Comparison of ENCODE assay signal across 11 cellular contexts in genomic region chr21:38380391-38381137, GRCh38.
DNase-seq lines count a peak whose midpoint lies in the region; ATAC-seq and TF ChIP-seq lines count a peak whose summit lies in the region.
"Had no signal": no experiment of that assay in that cellular context is flagged by ENCODE, and none has a peak within 500 bp of the region (broad histone marks: within the 10 kb centered on the region; RNA-seq: fewer than 3 reads in every experiment).

No MANE protein-coding gene starts in this region.

- H3K4me3 Mint-ChIP-seq in activated T-helper 1 cell treated with anti-CD3 and anti-CD28 coated beads, Interleukin-12 subunit alpha, Interleukin-12 subunit beta, Interleukin-2, Interleukin-4 antibody, amounts not matched to agents 30 ng/mL and 10 ng/mL and 1 ng/mL, durations not matched to agents 14 hours and 24 hours and 36 hours = no peak overlapping the region
- H3K4me3 Mint-ChIP-seq: activated T-helper 17 cell treated with anti-CD3 and anti-CD28 coated beads, Interleukin-2, amount 50 U/mL, for 72 hours had no signal

- CTCF ChIA-PET in SK-N-SH (lab: Yijun Ruan, JAX) = interaction anchor here (0.9 to 1.4 kb wide), 7 partner anchors 9 to 91 kb away, joined by 3 to 4 read pairs (median 3); no protein-coding TSS in a partner anchor

- H2AFZ ChIP-seq in SK-N-SH (ENCODE audit: low read depth) = no peak overlapping the region

- H3K27me3 Mint-ChIP-seq in activated T-helper 1 cell treated with anti-CD3 and anti-CD28 coated beads, Interleukin-12 subunit alpha, Interleukin-12 subunit beta, Interleukin-2, Interleukin-4 antibody, amounts not matched to agents 30 ng/mL and 10 ng/mL and 1 ng/mL, durations not matched to agents 14 hours and 24 hours and 36 hours (ENCODE audit: insufficient read depth) = peaks cover 10% of the 10 kb centered on the region

- 0 out of 4 replicates have a peak, but pooled peaks of 1 of the 2 experiments have one; percentile 14 for TF ChIP-seq EP300 in SK-N-SH (IDR thresholded peaks at IDR 0.05; ENCODE audit: borderline replicate concordance in 1 of 2, low read depth in 1 of 2, low read length in 1 of 2)

- no peaks in the 10 kb centered on the region for H3K79me2 ChIP-seq in SK-N-SH (ENCODE audit: insufficient read depth)

- H3K36me3 ChIP-seq in SK-N-SH (replicated peaks in 1 of 2; ENCODE audit: control insufficient read depth in 1 of 2, insufficient read depth in 2 of 2, low read length in 1 of 2) = no peaks in the 10 kb centered on the region
- H3K36me3 ChIP-seq in colonic mucosa = no peaks in the 10 kb centered on the region

- ATAC-seq in GM21717 (IDR thresholded peaks at IDR 0.05; ENCODE audit: unreplicated experiment) = no peak
- ATAC-seq: activated T-helper 17 cell treated with anti-CD3 and anti-CD28 coated beads, Interleukin-2, amount 50 U/mL, for 72 hours had no signal

- no peak overlapping the region for H3K4me2 ChIP-seq in SK-N-SH

- H3K27me3 ChIP-seq in SK-N-SH (ENCODE audit: insufficient read depth) = no peaks in the 10 kb centered on the region
- no peaks in the 10 kb centered on the region for H3K27me3 ChIP-seq in colonic mucosa

- H3K9ac ChIP-seq in SK-N-SH (no peak overlapping the region), colonic mucosa (ENCODE audit: low read depth in 2 of 2, low read length in 2 of 2) (no peak overlapping the region)

- H3K9me3 Mint-ChIP-seq in activated T-helper 1 cell treated with anti-CD3 and anti-CD28 coated beads, Interleukin-12 subunit alpha, Interleukin-12 subunit beta, Interleukin-2, Interleukin-4 antibody, amounts not matched to agents 30 ng/mL and 10 ng/mL and 1 ng/mL, durations not matched to agents 14 hours and 24 hours and 36 hours = no peaks in the 10 kb centered on the region
- H3K9me3 Mint-ChIP-seq: activated T-helper 17 cell treated with anti-CD3 and anti-CD28 coated beads, Interleukin-2, amount 50 U/mL, for 72 hours had no signal

- DNase-seq in AG20443 (ENCODE audit: low spot score) (peak; percentile 39), SK-N-SH (peak; percentile 40), foreskin melanocyte (peak; percentile 7), DMS79 treated with DMSO at 0.1 percent for 48 hours (lab: John Stamatoyannopoulos, UW) (no peak), colonic mucosa (no peak)
- DNase-seq in activated T-helper 1 cell treated with anti-CD3 and anti-CD28 coated beads, Interleukin-12 subunit alpha, Interleukin-12 subunit beta, Interleukin-2, Interleukin-4 antibody, amounts not matched to agents 30 ng/mL and 10 ng/mL and 1 ng/mL, durations not matched to agents 14 hours and 24 hours and 36 hours (ENCODE audit: low spot score) = no peak
- DNase-seq: GOT3 had no signal

- 0 out of 4 replicates have a peak overlapping the region, but pooled peaks of 1 of the 2 experiments have one; percentile 22 for H3K27ac ChIP-seq in SK-N-SH (ENCODE audit: low read depth in 2 of 2, low read length in 1 of 2)
- no peak overlapping the region for H3K27ac ChIP-seq in colonic mucosa
- H3K27ac ChIP-seq: epithelial cell of prostate had no signal

- H4K20me1 ChIP-seq in SK-N-SH (ENCODE audit: insufficient read depth) = no peaks in the 10 kb centered on the region

- intact Hi-C loops in activated T-helper 1 cell treated with anti-CD3 and anti-CD28 coated beads, Interleukin-12 subunit alpha, Interleukin-12 subunit beta, Interleukin-2, Interleukin-4 antibody, amounts not matched to agents 30 ng/mL and 10 ng/mL and 1 ng/mL, durations not matched to agents 14 hours and 24 hours and 36 hours (cut with micrococcal nuclease) = no loop called here
- intact Hi-C loops in colonic mucosa (cut with DNase I) = no loop called here

- 53% methylated on average over 6 of the region's 6 CpGs for WGBS in SK-N-SH (ENCODE audit: low lambda C conversion rate)

- no peaks in the 10 kb centered on the region for H3F3A ChIP-seq in SK-N-SH (replicated peaks; ENCODE audit: insufficient read depth)

- peak; percentile 20; the same call in 1 of the 3 replicates for TF ChIP-seq CTCF in GM12872 (IDR thresholded peaks at IDR 0.05; ENCODE audit: insufficient read depth, low read depth, low read length)
- TF ChIP-seq CTCF in SK-N-SH (IDR thresholded peaks at IDR 0.05) = peak; percentile 60
- TF ChIP-seq CTCF in colonic mucosa (IDR thresholded peaks at IDR 0.05) = no peak

- H3K9me2 ChIP-seq in SK-N-SH = no peaks in the 10 kb centered on the region

- H3K9me3 ChIP-seq in SK-N-SH = no peaks in the 10 kb centered on the region
- no peaks in the 10 kb centered on the region for H3K9me3 ChIP-seq in colonic mucosa

- no peaks in the 10 kb centered on the region for H3K36me3 Mint-ChIP-seq in activated T-helper 1 cell treated with anti-CD3 and anti-CD28 coated beads, Interleukin-12 subunit alpha, Interleukin-12 subunit beta, Interleukin-2, Interleukin-4 antibody, amounts not matched to agents 30 ng/mL and 10 ng/mL and 1 ng/mL, durations not matched to agents 14 hours and 24 hours and 36 hours (ENCODE audit: low read depth)

- POLR2A ChIA-PET in SK-N-SH (lab: Yijun Ruan, JAX) = no interaction called here

- H3K4me1 ChIP-seq in SK-N-SH (ENCODE audit: control insufficient read depth in 1 of 2, insufficient read depth in 2 of 2, low read depth in 1 of 2, low read length in 1 of 2) (peaks cover 0 to 25% of the 10 kb centered on the region in 2 experiments; a peak in 2 of 4 replicates), colonic mucosa (no peaks in the 10 kb centered on the region)

- 0 out of 2 replicates have a peak, but pooled peaks have one; percentile 3 for TF ChIP-seq RAD21 in SK-N-SH (IDR thresholded peaks at IDR 0.05; ENCODE audit: low read length)

- H3K4me3 ChIP-seq in SK-N-SH (ENCODE audit: low read depth in 2 of 2, low read length in 1 of 2) = no peak overlapping the region
- H3K4me3 ChIP-seq in colonic mucosa = no peak overlapping the region

- no peak overlapping the region for H3K27ac Mint-ChIP-seq in activated T-helper 1 cell treated with anti-CD3 and anti-CD28 coated beads, Interleukin-12 subunit alpha, Interleukin-12 subunit beta, Interleukin-2, Interleukin-4 antibody, amounts not matched to agents 30 ng/mL and 10 ng/mL and 1 ng/mL, durations not matched to agents 14 hours and 24 hours and 36 hours
- H3K27ac Mint-ChIP-seq: activated T-helper 17 cell treated with anti-CD3 and anti-CD28 coated beads, Interleukin-2, amount 50 U/mL, for 72 hours had no signal

- H3K4me1 Mint-ChIP-seq in activated T-helper 1 cell treated with anti-CD3 and anti-CD28 coated beads, Interleukin-12 subunit alpha, Interleukin-12 subunit beta, Interleukin-2, Interleukin-4 antibody, amounts not matched to agents 30 ng/mL and 10 ng/mL and 1 ng/mL, durations not matched to agents 14 hours and 24 hours and 36 hours (ENCODE audit: low read depth) = no peaks in the 10 kb centered on the region
- H3K4me1 Mint-ChIP-seq: activated T-helper 17 cell treated with anti-CD3 and anti-CD28 coated beads, Interleukin-2, amount 50 U/mL, for 72 hours had no signal

TF ChIP-seq in SK-N-SH, 30 proteins besides CTCF, POLR2A, EP300 and RAD21 (continues in another document):
- TF ChIP-seq CHD2 (IDR thresholded peaks at IDR 0.05; ENCODE audit: low read length, partially characterized antibody) (no peak), FOSL2 (IDR thresholded peaks at IDR 0.05; ENCODE audit: borderline replicate concordance, low read depth) (no peak), YY1 (IDR thresholded peaks at IDR 0.05; ENCODE audit: low read depth) (no peak), POLR2AphosphoS5 (IDR thresholded peaks at IDR 0.05; ENCODE audit: low read depth, low read length) (no peak), GABPA (IDR thresholded peaks at IDR 0.05; ENCODE audit: low read depth) (no peak), SMC3 (IDR thresholded peaks at IDR 0.05; ENCODE audit: low read depth, low read length) (no peak), FOXM1 (IDR thresholded peaks at IDR 0.05; ENCODE audit: low read depth) (no peak), USF1 (IDR thresholded peaks at IDR 0.05; ENCODE audit: borderline replicate concordance, low read depth) (no peak), NFIC (IDR thresholded peaks at IDR 0.05; ENCODE audit: borderline replicate concordance) (no peak), TEAD4 (IDR thresholded peaks at IDR 0.05; ENCODE audit: borderline replicate concordance, insufficient read depth) (no peak), PBX3 (IDR thresholded peaks at IDR 0.05) (no peak), EZH2phosphoT487 (IDR thresholded peaks at IDR 0.05; ENCODE audit: borderline replicate concordance, low read depth) (no peak), ZBTB33 (IDR thresholded peaks at IDR 0.05; ENCODE audit: borderline replicate concordance, low read depth) (no peak), RXRA (IDR thresholded peaks at IDR 0.05; ENCODE audit: borderline replicate concordance, low read depth) (no peak)

Comparison
In these comparisons a context has a peak if more than half of its experiments do, and no peak if none do; other contexts are left out.
1. DNase-seq: peak in AG20443 (single experiment), SK-N-SH (single experiment) and foreskin melanocyte (single experiment); none in DMS79 treated with DMSO at 0.1 percent for 48 hours (single experiment), activated T-helper 1 cell treated with anti-CD3 and anti-CD28 coated beads, Interleukin-12 subunit alpha, Interleukin-12 subunit beta, Interleukin-2, Interleukin-4 antibody, amounts not matched to agents 30 ng/mL and 10 ng/mL and 1 ng/mL, durations not matched to agents 14 hours and 24 hours and 36 hours (single experiment) and colonic mucosa (single experiment).